ENCODE assay signal across 12 cellular contexts in the genomic region with DNA sequence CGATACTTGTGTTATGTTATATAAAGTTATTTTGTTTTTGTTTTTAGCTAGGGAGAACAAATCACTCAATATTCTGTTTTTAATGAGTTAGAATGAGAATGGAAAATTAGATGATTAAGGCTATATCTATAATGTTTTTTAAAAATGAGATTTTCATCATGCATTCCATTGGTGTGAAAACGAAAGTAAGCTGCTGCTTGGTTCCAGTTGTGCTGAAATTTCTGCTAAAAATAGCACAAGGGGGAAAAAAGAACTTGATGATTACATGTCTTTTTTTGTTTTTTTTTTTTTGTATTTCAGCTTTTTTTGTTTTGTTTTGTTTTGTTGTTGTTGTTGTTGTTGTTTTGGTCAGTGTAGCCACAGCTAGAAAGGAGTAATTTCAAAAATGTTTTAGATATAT.
DNase-seq lines count a peak whose midpoint lies in the region; TF ChIP-seq lines count a peak whose summit lies in the region.
"Had no signal": no experiment of that assay in that cellular context is flagged by ENCODE, and none has a peak within 500 bp of the region (broad histone marks: within the 10 kb centered on the region; RNA-seq: fewer than 3 reads in every experiment).

No MANE protein-coding gene starts in this region.

- H3K4me3 Mint-ChIP-seq in CD14-positive monocyte (peak overlapping the region; percentile 18 to 86), osteocyte (ENCODE audit: unreplicated experiment) (peak overlapping the region; percentile 70)
- H3K4me3 Mint-ChIP-seq: nephron progenitor cell had no signal

- TF ChIP-seq CTCF in CD14-positive monocyte (IDR thresholded peaks at IDR 0.05) (no peak), NB4 (IDR thresholded peaks at IDR 0.05; ENCODE audit: low read depth, low read length) (no peak), dorsolateral prefrontal cortex (IDR thresholded peaks at IDR 0.05 in 54 of 56, conservative IDR thresholded peaks at IDR 0.05 in 2 of 56; ENCODE audit: low read depth in 1 of 56, partially characterized antibody in 56 of 56) (no peak), osteocyte (IDR thresholded peaks at IDR 0.05) (no peak)

- no peaks in the 10 kb centered on the region for H3K27me3 ChIP-seq in dorsolateral prefrontal cortex

- no peak for TF ChIP-seq POLR2A in NB4 (IDR thresholded peaks at IDR 0.05; ENCODE audit: extremely low read depth, insufficient read length)

- no peak overlapping the region for H3K27ac ChIP-seq in dorsolateral prefrontal cortex

- H3K36me3 Mint-ChIP-seq in CD14-positive monocyte: no peaks in the 10 kb centered on the region
- no peaks in the 10 kb centered on the region for H3K36me3 Mint-ChIP-seq in osteocyte (ENCODE audit: unreplicated experiment)

- intact Hi-C loops in CD14-positive monocyte (cut with micrococcal nuclease): no loop called here
- intact Hi-C loops in dorsolateral prefrontal cortex (cut with DNase I): no loop called here

- peaks cover 6% of the 10 kb centered on the region for H3K4me1 Mint-ChIP-seq in CD14-positive monocyte
- H3K4me1 Mint-ChIP-seq in osteocyte (ENCODE audit: unreplicated experiment): peaks cover 14% of the 10 kb centered on the region
- H3K4me1 Mint-ChIP-seq: nephron progenitor cell had no signal

- H3K27ac Mint-ChIP-seq in CD14-positive monocyte (peak overlapping the region in 3 of 7 donors; percentile 9 to 66 (median 27)), osteocyte (ENCODE audit: unreplicated experiment) (no peak overlapping the region)
- H3K27ac Mint-ChIP-seq: nephron progenitor cell had no signal

- peaks cover 0 to 2% (median 0%) of the 10 kb centered on the region in 3 donors for H3K27me3 Mint-ChIP-seq in CD14-positive monocyte (ENCODE audit: low read depth in 3 of 3)
- H3K27me3 Mint-ChIP-seq in osteocyte (ENCODE audit: unreplicated experiment): peaks cover 3% of the 10 kb centered on the region

- peak overlapping the region; percentile 67 for H3K4me3 ChIP-seq in NB4 (ENCODE audit: low read depth, low read length)
- peak overlapping the region; percentile 3 to 68 (median 48) for H3K4me3 ChIP-seq in dorsolateral prefrontal cortex

- no peaks in the 10 kb centered on the region for H3K9me3 Mint-ChIP-seq in CD14-positive monocyte
- H3K9me3 Mint-ChIP-seq in osteocyte (ENCODE audit: unreplicated experiment): no peaks in the 10 kb centered on the region
- H3K9me3 Mint-ChIP-seq: nephron progenitor cell had no signal

- DNase-seq in CD14-positive monocyte (ENCODE audit: low spot score) (no peak), NB4 (ENCODE audit: low read depth) (peak; percentile 20), dorsolateral prefrontal cortex (no peak), osteocyte (ENCODE audit: extremely low spot score, unreplicated experiment) (no peak), NCI-H2081 (lab: John Stamatoyannopoulos, UW) (no peak), HPDE6-E6E7 (ENCODE audit: extremely low spot score) (no peak), SIG-M5 (lab: John Stamatoyannopoulos, UW) (no peak)
- DNase-seq in activated effector memory CD4-positive, alpha-beta T cell treated with Interleukin-2 at 50 U/mL for 16 hours: no peak
- DNase-seq: DMS79; NCI-H226; nephron progenitor cell; stimulated activated CD4-positive, alpha-beta T cell treated with anti-CD3 and anti-CD28 coated beads, Interleukin-4, amount 100 ng/mL, for 24 hours had no signal
